In genomic region chr10:100740476-100741341, GRCh38 we compare ENCODE assay signal across 1 cellular context.
TF ChIP-seq lines count a peak whose summit lies in the region.

No MANE protein-coding gene starts in this region.

TF ChIP-seq in H1, 55 proteins besides CTCF, POLR2A, EP300 and RAD21:
- no peak for TF ChIP-seq TAF7 (optimal IDR thresholded peaks at IDR 0.05; ENCODE audit: borderline replicate concordance, low read depth, low read length)
- TF ChIP-seq ZNF274 (IDR thresholded peaks at IDR 0.05; ENCODE audit: borderline replicate concordance, extremely low read depth, low read length) = no peak
- no peak for TF ChIP-seq FOSL1 (IDR thresholded peaks at IDR 0.05; ENCODE audit: insufficient read depth, low read depth, low read length)
- TF ChIP-seq CHD1 (IDR thresholded peaks at IDR 0.05; ENCODE audit: low read depth, low read length) = no peak
- no peak for TF ChIP-seq PHF8 (conservative IDR thresholded peaks at IDR 0.05; ENCODE audit: low read depth, low read length)
- no peak for TF ChIP-seq RBBP5 (IDR thresholded peaks at IDR 0.05; ENCODE audit: borderline replicate concordance, low read depth, low read length)
- no peak; the same call in 1 of the 2 replicates for TF ChIP-seq BACH1 (IDR thresholded peaks at IDR 0.05; ENCODE audit: low read length)
- TF ChIP-seq CTBP2 (IDR thresholded peaks at IDR 0.05; ENCODE audit: borderline replicate concordance, insufficient read depth, insufficient read length, low read length) = peak; percentile 69
- no peak for TF ChIP-seq SP2 (IDR thresholded peaks at IDR 0.05; ENCODE audit: low read length)
- TF ChIP-seq, protein P1, sequence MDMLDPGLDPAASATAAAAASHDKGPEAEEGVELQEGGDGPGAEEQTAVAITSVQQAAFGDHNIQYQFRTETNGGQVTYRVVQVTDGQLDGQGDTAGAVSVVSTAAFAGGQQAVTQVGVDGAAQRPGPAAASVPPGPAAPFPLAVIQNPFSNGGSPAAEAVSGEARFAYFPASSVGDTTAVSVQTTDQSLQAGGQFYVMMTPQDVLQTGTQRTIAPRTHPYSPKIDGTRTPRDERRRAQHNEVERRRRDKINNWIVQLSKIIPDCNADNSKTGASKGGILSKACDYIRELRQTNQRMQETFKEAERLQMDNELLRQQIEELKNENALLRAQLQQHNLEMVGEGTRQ (IDR thresholded peaks at IDR 0.05; ENCODE audit: low read length) = peak; percentile 16; the same call in 1 of the 2 replicates
- TF ChIP-seq RXRA (IDR thresholded peaks at IDR 0.05; ENCODE audit: insufficient read depth, low read depth, low read length) = no peak
- no peak for TF ChIP-seq KDM5A (IDR thresholded peaks at IDR 0.05; ENCODE audit: low read length)
- no peak for TF ChIP-seq EZH2 (IDR thresholded peaks at IDR 0.05; ENCODE audit: low read depth, low read length, severe bottlenecking)
- TF ChIP-seq HDAC6 (IDR thresholded peaks at IDR 0.05; ENCODE audit: low read depth, low read length) = no peak
- TF ChIP-seq HDAC2 (IDR thresholded peaks at IDR 0.05; ENCODE audit: borderline replicate concordance in 1 of 2, low read depth in 2 of 2, low read length in 2 of 2) = peak; percentile 16 to 17; a peak in 1 of 4 replicates
- TF ChIP-seq KDM1A (IDR thresholded peaks at IDR 0.05; ENCODE audit: borderline replicate concordance, low read length) = peak; percentile 91
- no peak for TF ChIP-seq SRF (IDR thresholded peaks at IDR 0.05; ENCODE audit: low read depth, low read length)
- no peak for TF ChIP-seq GTF2F1 (IDR thresholded peaks at IDR 0.05; ENCODE audit: borderline replicate concordance, low read depth, low read length)
- 0 out of 2 replicates have a peak, but pooled peaks have one; percentile 24 for TF ChIP-seq TCF12 (IDR thresholded peaks at IDR 0.05; ENCODE audit: low read depth, low read length)
- peak; percentile 48; the same call in 1 of the 2 replicates for TF ChIP-seq E2F6 (IDR thresholded peaks at IDR 0.05)
- TF ChIP-seq SIX5 (IDR thresholded peaks at IDR 0.05; ENCODE audit: low read depth, low read length) = no peak
- no peak for TF ChIP-seq JUN (IDR thresholded peaks at IDR 0.05; ENCODE audit: low read depth, low read length)
- TF ChIP-seq BCL11A (IDR thresholded peaks at IDR 0.05; ENCODE audit: low read depth in 2 of 2, low read length in 2 of 2) = no peak
- no peak for TF ChIP-seq CHD2 (IDR thresholded peaks at IDR 0.05; ENCODE audit: low read length)
- no peak for TF ChIP-seq TEAD4 (IDR thresholded peaks at IDR 0.05; ENCODE audit: low read depth, low read length)
- no peak for TF ChIP-seq CEBPB (IDR thresholded peaks at IDR 0.05; ENCODE audit: low read depth, low read length)
- TF ChIP-seq ASH2L (IDR thresholded peaks at IDR 0.05; ENCODE audit: low read length) = no peak
- no peak for TF ChIP-seq CREB1 (IDR thresholded peaks at IDR 0.05)
- TF ChIP-seq TBP (IDR thresholded peaks at IDR 0.05; ENCODE audit: low read depth, low read length) = no peak
- TF ChIP-seq GABPA (IDR thresholded peaks at IDR 0.05; ENCODE audit: borderline replicate concordance, insufficient read depth, low read length) = no peak
- 0 out of 2 replicates have a peak, but pooled peaks have one; percentile 10 for TF ChIP-seq SP1 (IDR thresholded peaks at IDR 0.05; ENCODE audit: low read depth, low read length)
- no peak for TF ChIP-seq TAF1 (IDR thresholded peaks at IDR 0.05; ENCODE audit: low read depth, low read length)
- no peak for TF ChIP-seq SAP30 (IDR thresholded peaks at IDR 0.05; ENCODE audit: insufficient read depth, insufficient replicate concordance, low read length)
- TF ChIP-seq RFX5 (IDR thresholded peaks at IDR 0.05; ENCODE audit: borderline replicate concordance, low read depth, low read length) = no peak
- TF ChIP-seq SP4 (IDR thresholded peaks at IDR 0.05; ENCODE audit: low read length) = no peak
- no peak for TF ChIP-seq POU5F1 (IDR thresholded peaks at IDR 0.05; ENCODE audit: low read depth, low read length)
- TF ChIP-seq, protein P2, sequence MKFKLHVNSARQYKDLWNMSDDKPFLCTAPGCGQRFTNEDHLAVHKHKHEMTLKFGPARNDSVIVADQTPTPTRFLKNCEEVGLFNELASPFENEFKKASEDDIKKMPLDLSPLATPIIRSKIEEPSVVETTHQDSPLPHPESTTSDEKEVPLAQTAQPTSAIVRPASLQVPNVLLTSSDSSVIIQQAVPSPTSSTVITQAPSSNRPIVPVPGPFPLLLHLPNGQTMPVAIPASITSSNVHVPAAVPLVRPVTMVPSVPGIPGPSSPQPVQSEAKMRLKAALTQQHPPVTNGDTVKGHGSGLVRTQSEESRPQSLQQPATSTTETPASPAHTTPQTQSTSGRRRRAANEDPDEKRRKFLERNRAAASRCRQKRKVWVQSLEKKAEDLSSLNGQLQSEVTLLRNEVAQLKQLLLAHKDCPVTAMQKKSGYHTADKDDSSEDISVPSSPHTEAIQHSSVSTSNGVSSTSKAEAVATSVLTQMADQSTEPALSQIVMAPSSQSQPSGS (IDR thresholded peaks at IDR 0.05; ENCODE audit: low read length) = no peak
- no peak for TF ChIP-seq POLR2AphosphoS5 (IDR thresholded peaks at IDR 0.05; ENCODE audit: low read depth, low read length)
- TF ChIP-seq BRCA1 (IDR thresholded peaks at IDR 0.05; ENCODE audit: low read depth, low read length) = no peak
- TF ChIP-seq CBX5 (IDR thresholded peaks at IDR 0.05; ENCODE audit: low read depth, low read length) = no peak
- no peak for TF ChIP-seq NRF1 (IDR thresholded peaks at IDR 0.05; ENCODE audit: low read depth, low read length)
- no peak for TF ChIP-seq EGR1 (IDR thresholded peaks at IDR 0.05; ENCODE audit: borderline replicate concordance, low read depth, low read length)
- TF ChIP-seq NANOG (IDR thresholded peaks at IDR 0.05; ENCODE audit: insufficient read depth, low read depth, low read length, poor library complexity, severe bottlenecking) = no peak
- TF ChIP-seq, protein P3, sequence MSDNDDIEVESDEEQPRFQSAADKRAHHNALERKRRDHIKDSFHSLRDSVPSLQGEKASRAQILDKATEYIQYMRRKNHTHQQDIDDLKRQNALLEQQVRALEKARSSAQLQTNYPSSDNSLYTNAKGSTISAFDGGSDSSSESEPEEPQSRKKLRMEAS (IDR thresholded peaks at IDR 0.05) = peak; percentile 82
- no peak for TF ChIP-seq RNF2 (IDR thresholded peaks at IDR 0.05; ENCODE audit: borderline replicate concordance, low read depth, low read length, missing control alignments, poor library complexity, severe bottlenecking)
- no peak for TF ChIP-seq MAFK (IDR thresholded peaks at IDR 0.05; ENCODE audit: low read depth, low read length)
- TF ChIP-seq, protein P4, sequence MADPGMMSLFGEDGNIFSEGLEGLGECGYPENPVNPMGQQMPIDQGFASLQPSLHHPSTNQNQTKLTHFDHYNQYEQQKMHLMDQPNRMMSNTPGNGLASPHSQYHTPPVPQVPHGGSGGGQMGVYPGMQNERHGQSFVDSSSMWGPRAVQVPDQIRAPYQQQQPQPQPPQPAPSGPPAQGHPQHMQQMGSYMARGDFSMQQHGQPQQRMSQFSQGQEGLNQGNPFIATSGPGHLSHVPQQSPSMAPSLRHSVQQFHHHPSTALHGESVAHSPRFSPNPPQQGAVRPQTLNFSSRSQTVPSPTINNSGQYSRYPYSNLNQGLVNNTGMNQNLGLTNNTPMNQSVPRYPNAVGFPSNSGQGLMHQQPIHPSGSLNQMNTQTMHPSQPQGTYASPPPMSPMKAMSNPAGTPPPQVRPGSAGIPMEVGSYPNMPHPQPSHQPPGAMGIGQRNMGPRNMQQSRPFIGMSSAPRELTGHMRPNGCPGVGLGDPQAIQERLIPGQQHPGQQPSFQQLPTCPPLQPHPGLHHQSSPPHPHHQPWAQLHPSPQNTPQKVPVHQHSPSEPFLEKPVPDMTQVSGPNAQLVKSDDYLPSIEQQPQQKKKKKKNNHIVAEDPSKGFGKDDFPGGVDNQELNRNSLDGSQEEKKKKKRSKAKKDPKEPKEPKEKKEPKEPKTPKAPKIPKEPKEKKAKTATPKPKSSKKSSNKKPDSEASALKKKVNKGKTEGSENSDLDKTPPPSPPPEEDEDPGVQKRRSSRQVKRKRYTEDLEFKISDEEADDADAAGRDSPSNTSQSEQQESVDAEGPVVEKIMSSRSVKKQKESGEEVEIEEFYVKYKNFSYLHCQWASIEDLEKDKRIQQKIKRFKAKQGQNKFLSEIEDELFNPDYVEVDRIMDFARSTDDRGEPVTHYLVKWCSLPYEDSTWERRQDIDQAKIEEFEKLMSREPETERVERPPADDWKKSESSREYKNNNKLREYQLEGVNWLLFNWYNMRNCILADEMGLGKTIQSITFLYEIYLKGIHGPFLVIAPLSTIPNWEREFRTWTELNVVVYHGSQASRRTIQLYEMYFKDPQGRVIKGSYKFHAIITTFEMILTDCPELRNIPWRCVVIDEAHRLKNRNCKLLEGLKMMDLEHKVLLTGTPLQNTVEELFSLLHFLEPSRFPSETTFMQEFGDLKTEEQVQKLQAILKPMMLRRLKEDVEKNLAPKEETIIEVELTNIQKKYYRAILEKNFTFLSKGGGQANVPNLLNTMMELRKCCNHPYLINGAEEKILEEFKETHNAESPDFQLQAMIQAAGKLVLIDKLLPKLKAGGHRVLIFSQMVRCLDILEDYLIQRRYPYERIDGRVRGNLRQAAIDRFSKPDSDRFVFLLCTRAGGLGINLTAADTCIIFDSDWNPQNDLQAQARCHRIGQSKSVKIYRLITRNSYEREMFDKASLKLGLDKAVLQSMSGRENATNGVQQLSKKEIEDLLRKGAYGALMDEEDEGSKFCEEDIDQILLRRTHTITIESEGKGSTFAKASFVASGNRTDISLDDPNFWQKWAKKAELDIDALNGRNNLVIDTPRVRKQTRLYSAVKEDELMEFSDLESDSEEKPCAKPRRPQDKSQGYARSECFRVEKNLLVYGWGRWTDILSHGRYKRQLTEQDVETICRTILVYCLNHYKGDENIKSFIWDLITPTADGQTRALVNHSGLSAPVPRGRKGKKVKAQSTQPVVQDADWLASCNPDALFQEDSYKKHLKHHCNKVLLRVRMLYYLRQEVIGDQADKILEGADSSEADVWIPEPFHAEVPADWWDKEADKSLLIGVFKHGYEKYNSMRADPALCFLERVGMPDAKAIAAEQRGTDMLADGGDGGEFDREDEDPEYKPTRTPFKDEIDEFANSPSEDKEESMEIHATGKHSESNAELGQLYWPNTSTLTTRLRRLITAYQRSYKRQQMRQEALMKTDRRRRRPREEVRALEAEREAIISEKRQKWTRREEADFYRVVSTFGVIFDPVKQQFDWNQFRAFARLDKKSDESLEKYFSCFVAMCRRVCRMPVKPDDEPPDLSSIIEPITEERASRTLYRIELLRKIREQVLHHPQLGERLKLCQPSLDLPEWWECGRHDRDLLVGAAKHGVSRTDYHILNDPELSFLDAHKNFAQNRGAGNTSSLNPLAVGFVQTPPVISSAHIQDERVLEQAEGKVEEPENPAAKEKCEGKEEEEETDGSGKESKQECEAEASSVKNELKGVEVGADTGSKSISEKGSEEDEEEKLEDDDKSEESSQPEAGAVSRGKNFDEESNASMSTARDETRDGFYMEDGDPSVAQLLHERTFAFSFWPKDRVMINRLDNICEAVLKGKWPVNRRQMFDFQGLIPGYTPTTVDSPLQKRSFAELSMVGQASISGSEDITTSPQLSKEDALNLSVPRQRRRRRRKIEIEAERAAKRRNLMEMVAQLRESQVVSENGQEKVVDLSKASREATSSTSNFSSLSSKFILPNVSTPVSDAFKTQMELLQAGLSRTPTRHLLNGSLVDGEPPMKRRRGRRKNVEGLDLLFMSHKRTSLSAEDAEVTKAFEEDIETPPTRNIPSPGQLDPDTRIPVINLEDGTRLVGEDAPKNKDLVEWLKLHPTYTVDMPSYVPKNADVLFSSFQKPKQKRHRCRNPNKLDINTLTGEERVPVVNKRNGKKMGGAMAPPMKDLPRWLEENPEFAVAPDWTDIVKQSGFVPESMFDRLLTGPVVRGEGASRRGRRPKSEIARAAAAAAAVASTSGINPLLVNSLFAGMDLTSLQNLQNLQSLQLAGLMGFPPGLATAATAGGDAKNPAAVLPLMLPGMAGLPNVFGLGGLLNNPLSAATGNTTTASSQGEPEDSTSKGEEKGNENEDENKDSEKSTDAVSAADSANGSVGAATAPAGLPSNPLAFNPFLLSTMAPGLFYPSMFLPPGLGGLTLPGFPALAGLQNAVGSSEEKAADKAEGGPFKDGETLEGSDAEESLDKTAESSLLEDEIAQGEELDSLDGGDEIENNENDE (IDR thresholded peaks at IDR 0.05; ENCODE audit: insufficient replicate concordance, low read length) = no peak
- no peak for TF ChIP-seq SIRT6 (IDR thresholded peaks at IDR 0.05; ENCODE audit: low read length)
- TF ChIP-seq ATF3 (IDR thresholded peaks at IDR 0.05; ENCODE audit: insufficient read depth, low read depth, low read length) = no peak
- TF ChIP-seq KDM4A (IDR thresholded peaks at IDR 0.05; ENCODE audit: low read depth, low read length, severe bottlenecking) = no peak
- TF ChIP-seq SUZ12 (IDR thresholded peaks at IDR 0.05; ENCODE audit: low read length) = no peak; the same call in 1 of the 2 replicates
- no peak for TF ChIP-seq SIN3A (conservative IDR thresholded peaks at IDR 0.05 in 1 of 2, IDR thresholded peaks at IDR 0.05 in 1 of 2; ENCODE audit: low read depth in 1 of 2, low read length in 2 of 2)
- TF ChIP-seq YY1 (IDR thresholded peaks at IDR 0.05; ENCODE audit: low read depth, low read length) = no peak
- no peak for TF ChIP-seq JUND (IDR thresholded peaks at IDR 0.05; ENCODE audit: low read length)
- no peak for TF ChIP-seq CBX8 (IDR thresholded peaks at IDR 0.05; ENCODE audit: borderline replicate concordance, low read depth, low read length)
